15 cellular contexts compared by ENCODE assay signal in the genomic region with DNA sequence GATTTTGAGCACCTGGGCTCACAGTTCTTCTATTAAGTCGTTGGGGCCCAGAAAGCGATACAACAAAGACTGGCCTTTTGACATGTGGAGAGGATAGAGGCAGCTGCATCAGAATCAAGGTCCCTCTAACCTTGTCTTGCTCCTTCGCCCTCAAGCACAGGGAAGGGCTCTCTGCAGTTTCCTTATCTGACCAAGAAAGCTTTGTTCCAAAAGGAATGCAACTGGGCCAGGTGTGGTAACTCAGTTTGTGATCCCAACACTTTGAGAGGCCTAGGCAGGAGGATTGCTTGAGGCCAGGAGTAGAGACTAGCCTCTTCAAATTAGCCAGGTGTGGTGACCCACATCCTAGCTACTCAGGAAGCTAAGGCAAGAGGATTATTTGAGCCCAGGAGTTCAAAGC. TPM values are rescaled to one million over a fixed set of nuclear protein-coding genes. Genes with fewer than 3 reads are reported as not detected.
A peak's percentile ranks its signal among the peaks of the same experiment; 100 is the strongest.
DNase-seq lines count a peak whose midpoint lies in the region; ATAC-seq and TF ChIP-seq lines count a peak whose summit lies in the region.
"Had no signal": no experiment of that assay in that cellular context is flagged by ENCODE, and none has a peak within 500 bp of the region (broad histone marks: within the 10 kb centered on the region; RNA-seq: fewer than 3 reads in every experiment).

No MANE protein-coding gene starts in this region.

- no peaks in the 10 kb centered on the region for H3K36me3 Mint-ChIP-seq in IgD-negative memory B cell
- no peaks in the 10 kb centered on the region for H3K36me3 Mint-ChIP-seq in endodermal cell (ENCODE audit: low read depth)
- H3K36me3 Mint-ChIP-seq in mesothelial cell of epicardium, result peaks cover 9% of the 10 kb centered on the region
- H3K36me3 Mint-ChIP-seq: CD4-positive, alpha-beta memory T cell had no signal

- peak overlapping the region; percentile 3 for H3K14ac ChIP-seq in trophoblast cell (ENCODE audit: low read length)

- H3K9ac ChIP-seq in endodermal cell (ENCODE audit: extremely low read depth, low read length, poor library complexity, severe bottlenecking) (no peak overlapping the region), trophoblast cell (ENCODE audit: low read length) (no peak overlapping the region)

- H4K91ac ChIP-seq in trophoblast cell (ENCODE audit: low read depth, low read length), result peak overlapping the region; percentile 65

- peaks cover 10% of the 10 kb centered on the region for H3K9me3 ChIP-seq in endodermal cell (ENCODE audit: control insufficient read depth, low read length)
- H3K9me3 ChIP-seq in trophoblast cell (ENCODE audit: insufficient read depth, low read depth, low read length), result peaks cover 10% of the 10 kb centered on the region
- H3K9me3 ChIP-seq: A549, BE2C had no signal

- H3K4me3 ChIP-seq in endodermal cell (ENCODE audit: low read length) (no peak overlapping the region), trophoblast cell (ENCODE audit: low read depth, low read length) (no peak overlapping the region)
- H3K4me3 ChIP-seq: A549 had no signal

- peaks cover 4% of the 10 kb centered on the region for H3K4me1 ChIP-seq in endodermal cell (ENCODE audit: control insufficient read depth, insufficient read depth, low read length)
- H3K4me1 ChIP-seq in trophoblast cell (ENCODE audit: control insufficient read depth in 1 of 2, insufficient read depth in 2 of 2, low read length in 2 of 2), result peaks cover 7 to 16% of the 10 kb centered on the region in 2 experiments
- H3K4me1 ChIP-seq: A549 had no signal

- no peak overlapping the region for H3K23ac ChIP-seq in trophoblast cell (ENCODE audit: low read length)

- H3K4me1 Mint-ChIP-seq in IgD-negative memory B cell (no peaks in the 10 kb centered on the region), endodermal cell (peaks cover 18% of the 10 kb centered on the region), mesothelial cell of epicardium (peaks cover 37% of the 10 kb centered on the region)

- H3K36me3 ChIP-seq in endodermal cell (ENCODE audit: control insufficient read depth, insufficient read depth, low read length) (no peaks in the 10 kb centered on the region), trophoblast cell (ENCODE audit: control insufficient read depth in 1 of 2, insufficient read depth in 2 of 2, low read length in 2 of 2) (no peaks in the 10 kb centered on the region)
- H3K36me3 ChIP-seq: BE2C had no signal

- H2AK5ac ChIP-seq in trophoblast cell (ENCODE audit: low read length), result no peak overlapping the region

- H3K4ac ChIP-seq in trophoblast cell (ENCODE audit: low read depth, low read length), result no peak overlapping the region

- H2AFZ ChIP-seq in trophoblast cell (ENCODE audit: insufficient read depth, low read length, poor library complexity), result no peak overlapping the region

- 87 to 97% methylated on average over 3 of the region's 3 CpGs for WGBS in endodermal cell (ENCODE audit: insufficient coverage in 1 of 2, insufficient read length in 1 of 2), 2 experiments
- WGBS in trophoblast cell (ENCODE audit: extremely low coverage, insufficient coverage, insufficient read length), result no CpG with 5 or more reads among the region's 3 CpGs

- H2BK120ac ChIP-seq in trophoblast cell (ENCODE audit: insufficient read depth, low read length, poor library complexity), result peak overlapping the region; percentile 1

- peaks cover 39% of the 10 kb centered on the region for H3K79me1 ChIP-seq in trophoblast cell (ENCODE audit: low read length)

- no peak for TF ChIP-seq CTCF in endodermal cell (conservative IDR thresholded peaks at IDR 0.05)
- TF ChIP-seq CTCF in mesothelial cell of epicardium (IDR thresholded peaks at IDR 0.05; ENCODE audit: unreplicated experiment), result no peak

- H3K9me3 Mint-ChIP-seq in IgD-negative memory B cell (peaks cover 0 to 4% (median 0%) of the 10 kb centered on the region in 3 donors), endodermal cell (peaks cover 17% of the 10 kb centered on the region), mesothelial cell of epicardium (peaks cover 18% of the 10 kb centered on the region)

- H3K18ac ChIP-seq in trophoblast cell (ENCODE audit: low read length), result peak overlapping the region; percentile 49

- no peak overlapping the region for H3K4me2 ChIP-seq in trophoblast cell (ENCODE audit: low read length)
- H3K4me2 ChIP-seq: A549 had no signal

- H3K27ac ChIP-seq in endodermal cell (ENCODE audit: low read depth, low read length) (no peak overlapping the region), trophoblast cell (ENCODE audit: low read depth, low read length) (peak overlapping the region; percentile 13)
- H3K27ac ChIP-seq: A549, C4-2B had no signal

- peak overlapping the region; percentile 6 for H2BK5ac ChIP-seq in trophoblast cell (ENCODE audit: low read depth, low read length, poor library complexity)

- peaks cover 7% of the 10 kb centered on the region for H3K79me2 ChIP-seq in trophoblast cell (ENCODE audit: control insufficient read depth, insufficient read depth, low read length, poor library complexity)

- peak overlapping the region; percentile 39 for H4K8ac ChIP-seq in trophoblast cell (ENCODE audit: low read depth, low read length)

- ATAC-seq in GM21423 (IDR thresholded peaks at IDR 0.05; ENCODE audit: unreplicated experiment), result no peak
- ATAC-seq: A549 had no signal

- peak overlapping the region; percentile 87 for H2BK12ac ChIP-seq in trophoblast cell (ENCODE audit: low read length)

- H3K27ac Mint-ChIP-seq in IgD-negative memory B cell (peak overlapping the region in 2 of 3 donors; percentile 12 to 74), endodermal cell (peak overlapping the region; percentile 17), mesothelial cell of epicardium (peak overlapping the region; percentile 59)
- H3K27ac Mint-ChIP-seq: CD4-positive, alpha-beta memory T cell had no signal

- H3K27me3 Mint-ChIP-seq in IgD-negative memory B cell (peaks cover 14% of the 10 kb centered on the region), endodermal cell (ENCODE audit: insufficient read depth) (no peaks in the 10 kb centered on the region), mesothelial cell of epicardium (ENCODE audit: low read depth) (no peaks in the 10 kb centered on the region)

- DNase-seq in endodermal cell (no peak), mesothelial cell of epicardium (ENCODE audit: low spot score in 2 of 2, unreplicated experiment in 2 of 2) (no peak), trophoblast cell (peak; percentile 92 to 97), middle frontal gyrus (ENCODE audit: extremely low spot score, low spot score) (no peak), hippocampal formation (lab: John Stamatoyannopoulos, UW) (no peak), NCI-H524 (lab: John Stamatoyannopoulos, UW) (no peak)
- DNase-seq: BE2C; CD4-positive, alpha-beta memory T cell; DMS79 had no signal

- H3K4me3 Mint-ChIP-seq in IgD-negative memory B cell (no peak overlapping the region), endodermal cell (no peak overlapping the region), mesothelial cell of epicardium (no peak overlapping the region)
- H3K4me3 Mint-ChIP-seq: CD4-positive, alpha-beta memory T cell had no signal

- no peak overlapping the region for H4K12ac ChIP-seq in trophoblast cell (ENCODE audit: low read depth, low read length)

- H3K27me3 ChIP-seq in endodermal cell (ENCODE audit: control insufficient read depth, insufficient read depth, low read length, poor library complexity, severe bottlenecking), result no peaks in the 10 kb centered on the region
- no peaks in the 10 kb centered on the region for H3K27me3 ChIP-seq in trophoblast cell (ENCODE audit: insufficient read depth, low read length)
- H3K27me3 ChIP-seq: BE2C had no signal

RNA-seq across cellular contexts. Expression of a gene that starts 32.2 kb away (rescaled TPM):
- polyA plus RNA-seq in IgD-negative memory B cell, result not detected
- total RNA-seq in endodermal cell (under 1 TPM; 0.86 to 0.95 TPM), mesothelial cell of epicardium (1.1 TPM in 3 replicates)
- polyA plus RNA-seq in endodermal cell (2013, experiment 1 of 2), result not detected
- 0.79 TPM for polyA plus RNA-seq in endodermal cell (2013, experiment 2 of 2)
- 1.1 and 1.4 TPM in 2 replicates for polyA plus RNA-seq in trophoblast cell (2013)
- total RNA-seq: CD4-positive, alpha-beta memory T cell; HT-29 had no signal
- polyA plus RNA-seq: AG04450; CD4-positive, alpha-beta memory T cell had no signal

Comparison
In these comparisons a context has a peak if more than half of its experiments do, and no peak if none do; other contexts are left out.
1. DNase-seq: peak in trophoblast cell (2 of 2); none in endodermal cell (single experiment), mesothelial cell of epicardium (0 of 2), middle frontal gyrus (single experiment), hippocampal formation (0 of 2) and NCI-H524 (0 of 2).
2. Peak in every context shown above with its lines, with median percentiles within 50 percentile points of each other: H3K27ac Mint-ChIP-seq.